27 cellular contexts compared by ENCODE assay signal in the genomic region with DNA sequence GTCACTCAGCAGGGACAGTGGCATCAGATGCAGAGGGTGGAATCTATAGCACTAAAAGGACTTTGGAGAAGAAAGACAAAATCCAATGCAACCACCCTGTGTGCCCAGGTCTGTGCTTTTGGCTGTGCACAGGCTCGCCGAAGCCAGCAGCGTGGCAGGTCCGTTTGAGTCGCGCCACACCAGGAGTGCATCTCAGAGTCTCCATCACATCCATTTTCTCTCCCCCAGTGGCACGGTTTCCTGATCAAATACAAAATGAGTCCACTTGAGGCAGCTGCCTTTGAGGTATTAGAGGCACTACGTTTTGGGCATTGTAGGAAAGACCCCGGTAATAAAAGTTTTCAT.
"Had no signal": no experiment of that assay in that cellular context is flagged by ENCODE, and none has a peak within 500 bp of the region (broad histone marks: within the 10 kb centered on the region; RNA-seq: fewer than 3 reads in every experiment).

No MANE protein-coding gene starts in this region.

- H3K9me3 Mint-ChIP-seq: memory B cell; naive thymus-derived CD8-positive, alpha-beta T cell had no signal

- H3K4me3 Mint-ChIP-seq: endodermal cell; memory B cell; naive thymus-derived CD8-positive, alpha-beta T cell; nephron progenitor cell; stimulated activated memory B cell treated with anti-CD40 and anti-IgM and Interleukin-4, amounts not matched to agents 10 μg/mL and 1 μg/mL and 100 μg/mL, for 72 hours; type B pancreatic cell had no signal

- H3K4me3 ChIP-seq: gastrocnemius medialis, lower lobe of right lung, ovary, psoas muscle, sigmoid colon, testis, tibial artery had no signal

- H3K36me3 ChIP-seq: gastrocnemius medialis, lower lobe of right lung, ovary, sigmoid colon, tibial artery had no signal

- H3K27me3 ChIP-seq: gastrocnemius medialis, ovary, sigmoid colon, testis, tibial artery had no signal

- FAIRE-seq: keratinocyte had no signal

- H3K36me3 Mint-ChIP-seq: memory B cell; naive thymus-derived CD8-positive, alpha-beta T cell; stimulated activated memory B cell treated with anti-CD40 and anti-IgM and Interleukin-4, amounts not matched to agents 10 μg/mL and 1 μg/mL and 100 μg/mL, for 72 hours; type B pancreatic cell had no signal

- H3K4me1 ChIP-seq: gastrocnemius medialis, lower lobe of right lung, psoas muscle, sigmoid colon, testis, tibial artery had no signal

- DNase-seq: cortex of kidney; effector CD4-positive, alpha-beta T cell; foreskin fibroblast; gastrocnemius medialis; left ventricle myocardium superior; lower lobe of right lung; midbrain; naive thymus-derived CD8-positive, alpha-beta T cell; nephron progenitor cell; occipital lobe; ovary; posterior cingulate gyrus; psoas muscle; right cardiac atrium; sigmoid colon; stimulated activated CD4-positive, alpha-beta T cell treated with anti-CD3 and anti-CD28 coated beads, Interleukin-4, amount 100 ng/mL, for 4 hours; stimulated activated naive CD8-positive, alpha-beta T cell treated with anti-CD3 and anti-CD28 coated beads, Interleukin-15, Interleukin-2, amounts not matched to agents 100 U/mL and 50 U/mL, for 24 hours; substantia nigra; testis; tibial artery had no signal

- H3K27ac ChIP-seq: epithelial cell of prostate, gastrocnemius medialis, lower lobe of right lung, ovary, psoas muscle, sigmoid colon, testis, tibial artery had no signal

- H3K27me3 Mint-ChIP-seq: naive thymus-derived CD8-positive, alpha-beta T cell; type B pancreatic cell had no signal

- H3K27ac Mint-ChIP-seq: endodermal cell; memory B cell; naive thymus-derived CD8-positive, alpha-beta T cell; nephron progenitor cell; stimulated activated memory B cell treated with anti-CD40 and anti-IgM and Interleukin-4, amounts not matched to agents 10 μg/mL and 1 μg/mL and 100 μg/mL, for 72 hours; type B pancreatic cell had no signal

- H3K9me3 ChIP-seq: gastrocnemius medialis, lower lobe of right lung, ovary, psoas muscle, sigmoid colon, testis, tibial artery had no signal

- ATAC-seq: esophagus mucosa; gastrocnemius medialis; left ventricle myocardium superior; lower lobe of right lung; naive thymus-derived CD8-positive, alpha-beta T cell; psoas muscle; stimulated activated memory B cell treated with anti-CD40 and anti-IgM and Interleukin-4, amounts not matched to agents 10 μg/mL and 1 μg/mL and 100 μg/mL, for 72 hours; stimulated activated naive CD8-positive, alpha-beta T cell treated with anti-CD3 and anti-CD28 coated beads, Interleukin-15, Interleukin-2, amounts not matched to agents 100 U/mL and 50 U/mL, for 24 hours had no signal
